ENCODE assay signal across 29 cellular contexts in the genomic region with DNA sequence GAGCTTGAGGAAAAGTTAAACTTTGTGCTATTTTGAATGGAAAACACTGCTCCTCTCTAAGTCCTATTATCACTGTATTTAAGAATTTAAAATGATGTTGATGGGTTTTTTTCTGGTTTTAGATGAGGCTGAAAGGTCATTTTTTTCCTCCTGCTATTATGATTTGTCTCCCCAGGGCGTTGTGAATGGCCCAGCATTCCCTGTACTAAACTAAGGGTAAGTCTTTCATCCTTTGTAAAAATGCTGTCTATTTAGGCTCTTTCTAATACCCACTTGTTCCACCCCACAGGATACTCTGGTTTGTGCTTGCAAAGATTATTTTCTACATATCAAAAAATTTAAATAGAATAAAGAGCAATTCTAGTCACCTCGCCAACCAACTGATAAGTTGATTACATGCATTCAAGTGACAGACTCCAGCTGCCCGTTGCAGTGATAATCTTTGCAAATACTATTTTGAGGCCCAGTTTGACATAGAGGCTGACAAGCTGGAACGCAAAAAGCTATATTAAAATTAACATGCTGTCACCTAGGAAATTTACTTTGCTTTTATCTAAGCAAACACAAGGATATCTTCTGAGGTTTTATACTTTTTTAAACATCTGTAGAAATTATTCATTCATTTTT.
"Had no signal": no experiment of that assay in that cellular context is flagged by ENCODE, and none has a peak within 500 bp of the region (broad histone marks: within the 10 kb centered on the region; RNA-seq: fewer than 3 reads in every experiment).

No MANE protein-coding gene starts in this region.

- H3K27ac ChIP-seq: brain microvascular endothelial cell, colonic mucosa, WERI-Rb-1 had no signal

- H3K36me3 Mint-ChIP-seq: activated naive CD8-positive, alpha-beta T cell had no signal

- H3K9me3 Mint-ChIP-seq: activated B cell treated with CpG ODN at 0.5 μM for 24 hours had no signal

- ATAC-seq: activated CD4-positive, CD25-positive, alpha-beta regulatory T cell treated with anti-CD3 and anti-CD28 coated beads, Interleukin-2, amount 50 U/mL, for 24 hours; activated CD8-positive, alpha-beta T cell treated with anti-CD3 and anti-CD28 coated beads for 36 hours; activated T-cell treated with anti-CD3 and anti-CD28 coated beads, Interleukin-2, amount 50 U/mL, for 4 hours; activated T-helper 17 cell treated with anti-CD3 and anti-CD28 coated beads, Interleukin-2, amount 50 U/mL, for 72 hours; esophagus mucosa; T-helper 17 cell had no signal

- H3K9me3 ChIP-seq: colonic mucosa had no signal

- H3K4me3 Mint-ChIP-seq: activated B cell treated with CpG ODN at 0.5 μM for 24 hours; activated CD8-positive, alpha-beta T cell treated with anti-CD3 and anti-CD28 coated beads for 36 hours; activated naive CD8-positive, alpha-beta T cell; activated T-cell treated with anti-CD3 and anti-CD28 coated beads, Interleukin-2, amount 50 U/mL, for 4 hours; activated T-helper 17 cell treated with anti-CD3 and anti-CD28 coated beads, Interleukin-2, amount 50 U/mL, for 72 hours; T-helper 17 cell; T-helper 2 cell treated with Interferon-gamma antibody and Interleukin-4, amounts not matched to agents 5 μg/mL and 100 μg/mL, for 36 hours had no signal

- H3K4me3 ChIP-seq: colonic mucosa had no signal

- H3K4me1 ChIP-seq: colonic mucosa had no signal

- H3K27me3 ChIP-seq: brain microvascular endothelial cell, colonic mucosa had no signal

- H3K27me3 Mint-ChIP-seq: activated B cell treated with CpG ODN at 0.5 μM for 24 hours; activated CD8-positive, alpha-beta T cell treated with anti-CD3 and anti-CD28 coated beads for 36 hours; activated naive CD8-positive, alpha-beta T cell; activated T-helper 17 cell treated with anti-CD3 and anti-CD28 coated beads, Interleukin-2, amount 50 U/mL, for 72 hours; T-helper 17 cell had no signal

- H3K36me3 ChIP-seq: brain microvascular endothelial cell, colonic mucosa, WERI-Rb-1 had no signal

- H3K4me1 Mint-ChIP-seq: activated B cell treated with CpG ODN at 0.5 μM for 24 hours; activated T-helper 17 cell treated with anti-CD3 and anti-CD28 coated beads, Interleukin-2, amount 50 U/mL, for 72 hours; T-helper 17 cell had no signal

- DNase-seq: activated B cell treated with CpG ODN at 0.5 μM for 24 hours; activated CD4-positive, alpha-beta T cell treated with anti-CD3 and anti-CD28 coated beads for 48 hours; activated CD4-positive, alpha-beta T cell treated with anti-CD3 and anti-CD28 coated beads, Interleukin-2, amount 50 U/mL, for 1 hour; activated CD4-positive, alpha-beta T cell treated with anti-CD3 and anti-CD28 coated beads, Interleukin-2, amount 50 U/mL, for 48 hours; activated CD8-positive, alpha-beta memory T cell treated with anti-CD3 and anti-CD28 coated beads for 24 hours; activated CD8-positive, alpha-beta T cell treated with anti-CD3 and anti-CD28 coated beads for 36 hours; activated effector memory CD4-positive, alpha-beta T cell treated with Interleukin-2 at 50 U/mL for 16 hours; activated gamma-delta T cell treated with Interleukin-2 at 50 U/mL for 16 hours; activated naive CD4-positive, alpha-beta T cell treated with anti-CD3 and anti-CD28 coated beads, Interleukin-2, amount 50 U/mL, for 16 hours; activated naive CD4-positive, alpha-beta T cell treated with Interleukin-2 at 50 U/mL for 16 hours; activated T-cell treated with anti-CD3 and anti-CD28 coated beads, Interleukin-2, amount 50 U/mL, for 4 hours; amniotic stem cell; anterior cingulate cortex; brain microvascular endothelial cell; central memory CD4-positive, alpha-beta T cell; cerebellar nuclear complex; colonic mucosa; effector CD8-positive, alpha-beta T cell; foreskin fibroblast; head of caudate nucleus; T-helper 1 cell; T-helper 17 cell; T1000; WERI-Rb-1 had no signal

- H3K27ac Mint-ChIP-seq: activated B cell treated with CpG ODN at 0.5 μM for 24 hours; activated CD8-positive, alpha-beta T cell treated with anti-CD3 and anti-CD28 coated beads for 36 hours; activated naive CD8-positive, alpha-beta T cell; activated T-helper 17 cell treated with anti-CD3 and anti-CD28 coated beads, Interleukin-2, amount 50 U/mL, for 72 hours; T-helper 17 cell; T-helper 2 cell treated with Interferon-gamma antibody and Interleukin-4, amounts not matched to agents 5 μg/mL and 100 μg/mL, for 36 hours had no signal
